In the genomic region with DNA sequence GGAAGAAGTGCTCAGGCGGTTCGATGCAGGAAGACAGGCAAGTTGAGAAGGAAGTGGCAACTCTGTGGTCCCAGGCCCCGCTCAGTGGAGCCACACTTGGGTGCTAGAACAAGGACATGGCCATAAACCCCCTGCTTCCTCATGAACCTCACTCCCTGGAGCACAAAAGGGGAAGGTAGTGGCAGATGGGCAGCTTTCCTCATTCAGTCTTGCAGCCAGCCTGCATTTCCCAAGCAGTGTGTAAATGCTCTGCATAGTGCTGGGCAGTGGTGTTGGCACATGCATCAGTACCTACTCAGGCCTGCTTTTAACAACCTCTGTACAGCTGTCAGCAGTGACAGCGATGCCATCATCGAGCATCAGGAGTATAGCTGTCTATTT, we compare ENCODE assay signal across 1 cellular context.
TF ChIP-seq lines count a peak whose summit lies in the region.

No MANE protein-coding gene starts in this region.

TF ChIP-seq in GM23338, 12 proteins besides CTCF, POLR2A, EP300 and RAD21 (continued from another document):
- TF ChIP-seq, protein P1, sequence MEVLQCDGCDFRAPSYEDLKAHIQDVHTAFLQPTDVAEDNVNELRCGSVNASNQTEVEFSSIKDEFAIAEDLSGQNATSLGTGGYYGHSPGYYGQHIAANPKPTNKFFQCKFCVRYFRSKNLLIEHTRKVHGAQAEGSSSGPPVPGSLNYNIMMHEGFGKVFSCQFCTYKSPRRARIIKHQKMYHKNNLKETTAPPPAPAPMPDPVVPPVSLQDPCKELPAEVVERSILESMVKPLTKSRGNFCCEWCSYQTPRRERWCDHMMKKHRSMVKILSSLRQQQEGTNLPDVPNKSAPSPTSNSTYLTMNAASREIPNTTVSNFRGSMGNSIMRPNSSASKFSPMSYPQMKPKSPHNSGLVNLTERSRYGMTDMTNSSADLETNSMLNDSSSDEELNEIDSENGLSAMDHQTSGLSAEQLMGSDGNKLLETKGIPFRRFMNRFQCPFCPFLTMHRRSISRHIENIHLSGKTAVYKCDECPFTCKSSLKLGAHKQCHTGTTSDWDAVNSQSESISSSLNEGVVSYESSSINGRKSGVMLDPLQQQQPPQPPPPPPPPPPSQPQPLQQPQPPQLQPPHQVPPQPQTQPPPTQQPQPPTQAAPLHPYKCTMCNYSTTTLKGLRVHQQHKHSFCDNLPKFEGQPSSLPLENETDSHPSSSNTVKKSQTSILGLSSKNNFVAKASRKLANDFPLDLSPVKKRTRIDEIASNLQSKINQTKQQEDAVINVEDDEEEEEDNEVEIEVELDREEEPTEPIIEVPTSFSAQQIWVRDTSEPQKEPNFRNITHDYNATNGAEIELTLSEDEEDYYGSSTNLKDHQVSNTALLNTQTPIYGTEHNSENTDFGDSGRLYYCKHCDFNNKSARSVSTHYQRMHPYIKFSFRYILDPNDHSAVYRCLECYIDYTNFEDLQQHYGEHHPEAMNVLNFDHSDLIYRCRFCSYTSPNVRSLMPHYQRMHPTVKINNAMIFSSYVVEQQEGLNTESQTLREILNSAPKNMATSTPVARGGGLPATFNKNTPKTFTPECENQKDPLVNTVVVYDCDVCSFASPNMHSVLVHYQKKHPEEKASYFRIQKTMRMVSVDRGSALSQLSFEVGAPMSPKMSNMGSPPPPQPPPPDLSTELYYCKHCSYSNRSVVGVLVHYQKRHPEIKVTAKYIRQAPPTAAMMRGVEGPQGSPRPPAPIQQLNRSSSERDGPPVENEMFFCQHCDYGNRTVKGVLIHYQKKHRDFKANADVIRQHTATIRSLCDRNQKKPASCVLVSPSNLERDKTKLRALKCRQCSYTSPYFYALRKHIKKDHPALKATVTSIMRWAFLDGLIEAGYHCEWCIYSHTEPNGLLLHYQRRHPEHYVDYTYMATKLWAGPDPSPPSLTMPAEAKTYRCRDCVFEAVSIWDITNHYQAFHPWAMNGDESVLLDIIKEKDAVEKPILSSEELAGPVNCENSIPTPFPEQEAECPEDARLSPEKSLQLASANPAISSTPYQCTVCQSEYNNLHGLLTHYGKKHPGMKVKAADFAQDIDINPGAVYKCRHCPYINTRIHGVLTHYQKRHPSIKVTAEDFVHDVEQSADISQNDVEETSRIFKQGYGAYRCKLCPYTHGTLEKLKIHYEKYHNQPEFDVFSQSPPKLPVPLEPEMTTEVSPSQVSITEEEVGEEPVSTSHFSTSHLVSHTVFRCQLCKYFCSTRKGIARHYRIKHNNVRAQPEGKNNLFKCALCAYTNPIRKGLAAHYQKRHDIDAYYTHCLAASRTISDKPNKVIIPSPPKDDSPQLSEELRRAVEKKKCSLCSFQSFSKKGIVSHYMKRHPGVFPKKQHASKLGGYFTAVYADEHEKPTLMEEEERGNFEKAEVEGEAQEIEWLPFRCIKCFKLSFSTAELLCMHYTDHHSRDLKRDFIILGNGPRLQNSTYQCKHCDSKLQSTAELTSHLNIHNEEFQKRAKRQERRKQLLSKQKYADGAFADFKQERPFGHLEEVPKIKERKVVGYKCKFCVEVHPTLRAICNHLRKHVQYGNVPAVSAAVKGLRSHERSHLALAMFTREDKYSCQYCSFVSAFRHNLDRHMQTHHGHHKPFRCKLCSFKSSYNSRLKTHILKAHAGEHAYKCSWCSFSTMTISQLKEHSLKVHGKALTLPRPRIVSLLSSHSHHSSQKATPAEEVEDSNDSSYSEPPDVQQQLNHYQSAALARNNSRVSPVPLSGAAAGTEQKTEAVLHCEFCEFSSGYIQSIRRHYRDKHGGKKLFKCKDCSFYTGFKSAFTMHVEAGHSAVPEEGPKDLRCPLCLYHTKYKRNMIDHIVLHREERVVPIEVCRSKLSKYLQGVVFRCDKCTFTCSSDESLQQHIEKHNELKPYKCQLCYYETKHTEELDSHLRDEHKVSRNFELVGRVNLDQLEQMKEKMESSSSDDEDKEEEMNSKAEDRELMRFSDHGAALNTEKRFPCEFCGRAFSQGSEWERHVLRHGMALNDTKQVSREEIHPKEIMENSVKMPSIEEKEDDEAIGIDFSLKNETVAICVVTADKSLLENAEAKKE (CRISPR knock-in tag; IDR thresholded peaks at IDR 0.05) = no peak
- TF ChIP-seq ZNF331 (CRISPR knock-in tag; IDR thresholded peaks at IDR 0.05; ENCODE audit: low read depth) (no peak), NANOG (IDR thresholded peaks at IDR 0.05; ENCODE audit: borderline replicate concordance) (no peak), JUNB (IDR thresholded peaks at IDR 0.05; ENCODE audit: unreplicated experiment) (no peak), ZNF114 (CRISPR knock-in tag; IDR thresholded peaks at IDR 0.05) (no peak), POLR2AphosphoS5 (IDR thresholded peaks at IDR 0.05; ENCODE audit: low read depth) (no peak)
- TF ChIP-seq, protein P2, sequence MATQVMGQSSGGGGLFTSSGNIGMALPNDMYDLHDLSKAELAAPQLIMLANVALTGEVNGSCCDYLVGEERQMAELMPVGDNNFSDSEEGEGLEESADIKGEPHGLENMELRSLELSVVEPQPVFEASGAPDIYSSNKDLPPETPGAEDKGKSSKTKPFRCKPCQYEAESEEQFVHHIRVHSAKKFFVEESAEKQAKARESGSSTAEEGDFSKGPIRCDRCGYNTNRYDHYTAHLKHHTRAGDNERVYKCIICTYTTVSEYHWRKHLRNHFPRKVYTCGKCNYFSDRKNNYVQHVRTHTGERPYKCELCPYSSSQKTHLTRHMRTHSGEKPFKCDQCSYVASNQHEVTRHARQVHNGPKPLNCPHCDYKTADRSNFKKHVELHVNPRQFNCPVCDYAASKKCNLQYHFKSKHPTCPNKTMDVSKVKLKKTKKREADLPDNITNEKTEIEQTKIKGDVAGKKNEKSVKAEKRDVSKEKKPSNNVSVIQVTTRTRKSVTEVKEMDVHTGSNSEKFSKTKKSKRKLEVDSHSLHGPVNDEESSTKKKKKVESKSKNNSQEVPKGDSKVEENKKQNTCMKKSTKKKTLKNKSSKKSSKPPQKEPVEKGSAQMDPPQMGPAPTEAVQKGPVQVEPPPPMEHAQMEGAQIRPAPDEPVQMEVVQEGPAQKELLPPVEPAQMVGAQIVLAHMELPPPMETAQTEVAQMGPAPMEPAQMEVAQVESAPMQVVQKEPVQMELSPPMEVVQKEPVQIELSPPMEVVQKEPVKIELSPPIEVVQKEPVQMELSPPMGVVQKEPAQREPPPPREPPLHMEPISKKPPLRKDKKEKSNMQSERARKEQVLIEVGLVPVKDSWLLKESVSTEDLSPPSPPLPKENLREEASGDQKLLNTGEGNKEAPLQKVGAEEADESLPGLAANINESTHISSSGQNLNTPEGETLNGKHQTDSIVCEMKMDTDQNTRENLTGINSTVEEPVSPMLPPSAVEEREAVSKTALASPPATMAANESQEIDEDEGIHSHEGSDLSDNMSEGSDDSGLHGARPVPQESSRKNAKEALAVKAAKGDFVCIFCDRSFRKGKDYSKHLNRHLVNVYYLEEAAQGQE (IDR thresholded peaks at IDR 0.05; ENCODE audit: unreplicated experiment) = no peak
